Comparison of ENCODE assay signal across 25 cellular contexts in the genomic region with DNA sequence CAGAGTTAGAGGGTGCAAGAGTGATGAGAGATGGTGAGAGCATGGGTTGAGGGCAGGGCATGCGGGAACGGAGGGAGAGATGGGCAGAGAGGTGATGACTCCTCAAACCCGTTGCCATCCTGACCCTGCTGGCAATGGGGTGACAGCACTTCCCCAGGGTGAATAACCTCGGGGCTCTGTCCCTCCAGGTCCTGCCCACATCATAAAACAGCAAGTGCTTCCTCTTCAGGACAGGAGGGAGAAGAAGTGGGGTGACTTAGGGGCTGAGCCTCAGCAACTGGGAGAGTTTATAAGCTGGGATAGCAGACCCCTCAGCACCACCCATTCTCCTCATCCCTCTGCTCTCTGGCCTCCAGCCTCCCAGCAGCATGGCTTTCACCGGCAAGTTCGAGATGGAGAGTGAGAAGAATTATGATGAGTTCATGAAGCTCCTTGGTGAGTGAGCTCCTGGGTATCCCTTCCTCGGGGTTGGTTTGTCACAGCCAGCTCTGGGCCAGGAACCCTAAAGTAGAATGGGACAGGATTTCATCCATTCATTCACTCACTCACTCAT. TPM values are rescaled to one million over a fixed set of nuclear protein-coding genes. Genes with fewer than 3 reads are reported as not detected.
"Had no signal": no experiment of that assay in that cellular context is flagged by ENCODE, and none has a peak within 500 bp of the region (broad histone marks: within the 10 kb centered on the region; RNA-seq: fewer than 3 reads in every experiment).

A gene with protein sequence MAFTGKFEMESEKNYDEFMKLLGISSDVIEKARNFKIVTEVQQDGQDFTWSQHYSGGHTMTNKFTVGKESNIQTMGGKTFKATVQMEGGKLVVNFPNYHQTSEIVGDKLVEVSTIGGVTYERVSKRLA (plus strand): TSS at position 317 of the 553 bp plus-strand sequence. CDS start 52 bp downstream, at position 369.

- DNase-seq: activated CD4-positive, alpha-beta T cell treated with anti-CD3 and anti-CD28 coated beads for 4 hours; activated CD8-positive, alpha-beta memory T cell treated with anti-CD3 and anti-CD28 coated beads, Interleukin-2, amount 50 U/mL, for 4 hours; activated CD8-positive, alpha-beta T cell treated with anti-CD3 and anti-CD28 coated beads for 36 hours; activated gamma-delta T cell treated with Interleukin-2 at 50 U/mL for 16 hours; activated naive CD4-positive, alpha-beta T cell treated with anti-CD3 and anti-CD28 coated beads, Interleukin-2, amount 10 ng/mL, durations not matched to agents 7 days and 5 days; activated naive CD8-positive, alpha-beta T cell treated with anti-CD3 and anti-CD28 coated beads for 36 hours; activated T-cell treated with anti-CD3 and anti-CD28 coated beads, Interleukin-2, amount 50 U/mL, for 72 hours; NCI-H1092 treated with DMSO at 0.1 percent for 48 hours; NCI-H1417 treated with DMSO at 0.1 percent for 48 hours; NCI-H1694; NCI-H2029 treated with DMSO at 0.1 percent for 48 hours; NCI-H510A treated with DMSO at 0.1 percent for 48 hours; NCI-H69; NK-92 treated with Interleukin-12 subunit alpha and Interleukin-12 subunit beta, amount 100 ng/mL, for 24 hours; OCI-M1; SHP77 treated with DMSO at 0.1 percent for 48 hours; T-cell; T-helper 2 cell; T1000 had no signal

- H3K27ac ChIP-seq: KMS-11 had no signal

RNA-seq across cellular contexts. Expression of the gene that starts here (rescaled TPM):
- total RNA-seq: activated CD8-positive, alpha-beta T cell treated with anti-CD3 and anti-CD28 coated beads for 36 hours; activated naive CD8-positive, alpha-beta T cell treated with anti-CD3 and anti-CD28 coated beads for 36 hours; activated T-cell treated with anti-CD3 and anti-CD28 coated beads, Interleukin-2, amount 50 U/mL, for 72 hours; activated T-helper 2 cell treated with anti-CD3 and anti-CD28 coated beads, Interferon-gamma antibody, Interleukin-2, Interleukin-4, amounts not matched to agents 10 μg/mL and 5 μg/mL and 100 μg/mL, durations not matched to agents 14 hours and 24 hours and 36 hours; cardiac septum; MCF 10A; T-cell had no signal
- polyA plus RNA-seq: adipose tissue, IgD-negative memory B cell had no signal
